ENCODE assay signal across 20 cellular contexts in the genomic region with DNA sequence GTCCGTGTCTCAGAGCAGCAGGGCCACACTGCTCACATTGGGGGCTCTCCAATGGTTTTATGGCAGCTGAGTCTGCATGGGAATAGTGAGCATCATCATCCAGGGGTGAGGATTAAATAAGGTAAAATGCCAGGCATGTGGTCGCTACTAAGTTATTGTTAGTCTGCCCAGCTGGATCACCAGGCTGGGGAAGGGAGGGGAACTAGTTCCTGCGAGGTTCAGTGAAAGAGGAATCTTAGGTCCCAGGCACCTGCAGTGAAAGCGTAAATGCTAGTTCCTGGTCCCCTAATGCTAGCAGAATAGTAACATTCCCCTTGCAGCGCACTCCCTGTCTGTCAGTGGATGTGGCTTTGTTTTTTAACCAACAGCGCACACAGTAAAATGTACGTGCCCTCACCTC.
"Had no signal": no experiment of that assay in that cellular context is flagged by ENCODE, and none has a peak within 500 bp of the region (broad histone marks: within the 10 kb centered on the region; RNA-seq: fewer than 3 reads in every experiment).

No MANE protein-coding gene starts in this region.

- H3K4me1 ChIP-seq: heart left ventricle, right atrium auricular region, sigmoid colon, stomach, transverse colon had no signal

- FAIRE-seq: frontal cortex had no signal

- H3K9me3 ChIP-seq: ovary, right atrium auricular region, sigmoid colon, stomach, thoracic aorta, transverse colon had no signal

- H3K27ac ChIP-seq: coronary artery, heart left ventricle, ovary, right atrium auricular region, sigmoid colon, stomach, thoracic aorta, transverse colon had no signal

- ATAC-seq: heart left ventricle; left colon; left ventricle myocardium superior; naive thymus-derived CD4-positive, alpha-beta T cell had no signal

- H3K27me3 ChIP-seq: ovary, right atrium auricular region, sigmoid colon, transverse colon had no signal

- H3K36me3 ChIP-seq: heart left ventricle, ovary, right atrium auricular region, sigmoid colon, stomach, thoracic aorta, transverse colon had no signal

- DNase-seq: effector CD4-positive, alpha-beta T cell; heart left ventricle; hippocampal formation; left colon; left ventricle myocardium superior; mesendoderm; naive thymus-derived CD4-positive, alpha-beta T cell; nucleus accumbens; ovary; sigmoid colon; stimulated activated CD4-positive, alpha-beta T cell treated with anti-CD3 and anti-CD28 coated beads, Interleukin-2, amount 100 ng/mL, for 24 hours; stimulated activated naive CD4-positive, alpha-beta T cell; stomach; substantia nigra; transverse colon had no signal

- H3K4me3 ChIP-seq: coronary artery, heart left ventricle, ovary, right atrium auricular region, sigmoid colon, skin epidermis, stomach, thoracic aorta, transverse colon had no signal
